Comparison of ENCODE assay signal across 13 cellular contexts in the genomic region with DNA sequence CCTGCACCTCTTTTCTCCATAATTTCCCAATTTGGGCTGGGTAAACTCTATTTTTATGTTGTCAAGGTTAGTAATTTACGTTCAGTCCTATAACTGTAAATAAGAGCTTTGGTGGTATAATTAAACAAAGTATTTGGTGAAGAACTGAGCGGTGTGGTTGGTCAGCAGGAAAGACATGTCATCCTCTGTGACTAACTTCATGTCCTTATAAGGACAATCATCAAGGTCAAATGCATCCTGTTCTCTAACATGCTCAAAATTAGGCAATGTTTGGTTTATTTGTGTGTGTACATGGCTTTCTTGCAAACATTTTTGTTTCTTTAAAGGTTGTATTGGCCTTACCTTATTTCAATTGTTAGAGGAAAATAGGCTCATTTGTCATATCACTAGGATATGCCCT.
DNase-seq lines count a peak whose midpoint lies in the region.
"Had no signal": no experiment of that assay in that cellular context is flagged by ENCODE, and none has a peak within 500 bp of the region (broad histone marks: within the 10 kb centered on the region; RNA-seq: fewer than 3 reads in every experiment).

No MANE protein-coding gene starts in this region.

- in situ Hi-C loops in GM23248 (cut with MboI) = loop anchor here (25.0 kb wide), 2 partner anchors 256 to 731 kb away; no protein-coding TSS in a partner anchor

- DNase-seq in GM23248 (peak; percentile 19), LHCN-M2 (ENCODE audit: low read depth) (peak; percentile 13), dermis blood vessel endothelial cell (peak; percentile 27), iris pigment epithelial cell (ENCODE audit: low read depth) (peak; percentile 26), NCI-H1694 (lab: John Stamatoyannopoulos, UW) (no peak), germinal center (ENCODE audit: low spot score) (no peak)
- no peak for DNase-seq in effector memory CD4-positive, alpha-beta T cell
- DNase-seq: Calu3; CD8-positive, alpha-beta T cell; GOT3; H9 had no signal

- no peak overlapping the region for H2AFZ ChIP-seq in GM23248

- H3K79me2 ChIP-seq in GM23248 (ENCODE audit: insufficient read depth) = no peaks in the 10 kb centered on the region

- H4K20me1 ChIP-seq in GM23248 (ENCODE audit: insufficient read depth) = no peaks in the 10 kb centered on the region
- H4K20me1 ChIP-seq: BLaER1 treated with 17β-estradiol and CSF1 and Interleukin-3, amounts not matched to agents 10 nM and 100 nM had no signal

- H3K4me2 ChIP-seq in GM23248 (ENCODE audit: unreplicated experiment) = no peak overlapping the region

- 91% methylated on average over 2 of the region's 2 CpGs for WGBS in GM23248 (ENCODE audit: low coverage in 1 of 2, low lambda C conversion rate in 2 of 2, missing lambda C conversion rate in 2 of 2), 2 experiments

- peaks cover 3% of the 10 kb centered on the region; the same call in 1 of the 2 replicates for H3K4me1 ChIP-seq in GM23248 (ENCODE audit: insufficient read depth)
- H3K4me1 ChIP-seq in effector memory CD4-positive, alpha-beta T cell (ENCODE audit: control insufficient read depth, insufficient read depth, low read length, poor library complexity, severe bottlenecking) = no peaks in the 10 kb centered on the region

- H3K9ac ChIP-seq in GM23248 = no peak overlapping the region
- H3K9ac ChIP-seq: BLaER1 treated with 17β-estradiol and CSF1 and Interleukin-3, amounts not matched to agents 10 nM and 100 nM had no signal

- H3K36me3 ChIP-seq in GM23248 (ENCODE audit: low read depth) = no peaks in the 10 kb centered on the region
- no peaks in the 10 kb centered on the region for H3K36me3 ChIP-seq in effector memory CD4-positive, alpha-beta T cell (ENCODE audit: control insufficient read depth, insufficient read depth, low read length)
- H3K36me3 ChIP-seq: BLaER1 treated with 17β-estradiol and CSF1 and Interleukin-3, amounts not matched to agents 10 nM and 100 nM had no signal

- peaks cover 6% of the 10 kb centered on the region; the same call in 1 of the 2 replicates for H3F3A ChIP-seq in GM23248 (ENCODE audit: insufficient read depth)

- no peak overlapping the region for H3K27ac ChIP-seq in GM23248
- no peak overlapping the region for H3K27ac ChIP-seq in effector memory CD4-positive, alpha-beta T cell (ENCODE audit: insufficient read depth, low read length, poor library complexity, severe bottlenecking)
- H3K27ac ChIP-seq: BLaER1 treated with 17β-estradiol and CSF1 and Interleukin-3, amounts not matched to agents 10 nM and 100 nM had no signal

- H3K9me3 ChIP-seq in GM23248 (ENCODE audit: low read depth) = no peaks in the 10 kb centered on the region
- H3K9me3 ChIP-seq in effector memory CD4-positive, alpha-beta T cell (ENCODE audit: control insufficient read depth, low read length) = no peaks in the 10 kb centered on the region
- H3K9me3 ChIP-seq: BLaER1 treated with 17β-estradiol and CSF1 and Interleukin-3, amounts not matched to agents 10 nM and 100 nM had no signal

- no peaks in the 10 kb centered on the region for H3K9me2 ChIP-seq in GM23248 (ENCODE audit: insufficient read depth)

- H3K27me3 ChIP-seq in GM23248 (replicated peaks; ENCODE audit: insufficient read depth) = no peaks in the 10 kb centered on the region
- no peaks in the 10 kb centered on the region for H3K27me3 ChIP-seq in effector memory CD4-positive, alpha-beta T cell (replicated peaks; ENCODE audit: control insufficient read depth, insufficient read depth, low read length, poor library complexity, severe bottlenecking)
- H3K27me3 ChIP-seq: BLaER1 treated with 17β-estradiol and CSF1 and Interleukin-3, amounts not matched to agents 10 nM and 100 nM had no signal

- H3K4me3 ChIP-seq in GM23248 = no peak overlapping the region
- no peak overlapping the region for H3K4me3 ChIP-seq in effector memory CD4-positive, alpha-beta T cell (ENCODE audit: insufficient read depth, low read depth, low read length, poor library complexity, severe bottlenecking)
- H3K4me3 ChIP-seq: BLaER1 treated with 17β-estradiol and CSF1 and Interleukin-3, amounts not matched to agents 10 nM and 100 nM; GM12878 had no signal

Comparison
In these comparisons a context has a peak if more than half of its experiments do, and no peak if none do; other contexts are left out.
1. DNase-seq: peak in GM23248 (single experiment), LHCN-M2 (single experiment), dermis blood vessel endothelial cell (single experiment) and iris pigment epithelial cell (single experiment); none in NCI-H1694 (single experiment), effector memory CD4-positive, alpha-beta T cell (0 of 3) and germinal center (single experiment).